ENCODE assay signal across 15 cellular contexts in the genomic region with DNA sequence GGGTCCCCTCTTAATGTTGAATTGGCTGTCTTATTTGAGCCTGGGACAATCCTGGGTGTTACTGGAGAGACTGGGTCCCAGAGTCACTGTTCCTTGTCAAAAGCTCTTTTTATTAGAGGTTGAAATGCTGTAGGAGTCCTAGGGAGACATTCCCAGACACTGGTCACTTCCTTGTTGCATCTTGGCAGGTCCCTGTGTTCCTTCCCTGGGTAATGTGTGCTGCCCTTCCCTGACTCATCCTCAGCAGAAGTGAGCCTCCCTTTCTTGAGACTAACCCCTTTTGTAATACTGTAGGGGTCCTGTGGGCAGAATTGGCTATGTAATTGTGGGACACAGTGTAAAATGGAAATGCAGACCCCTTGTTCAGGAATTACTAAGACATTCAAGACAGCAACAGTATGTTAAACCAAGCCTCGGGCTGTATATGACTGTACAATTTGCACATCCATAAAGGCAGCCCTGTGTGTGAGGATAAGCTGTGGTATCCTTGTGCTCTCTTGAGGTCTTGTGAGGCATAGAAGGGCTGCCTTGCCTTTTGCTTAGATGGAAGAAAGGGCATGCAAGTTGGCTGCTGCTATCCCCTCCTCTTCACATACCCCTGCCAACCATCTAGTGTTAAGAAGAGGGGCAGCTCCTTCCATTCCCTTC.
"Had no signal": no experiment of that assay in that cellular context is flagged by ENCODE, and none has a peak within 500 bp of the region (broad histone marks: within the 10 kb centered on the region; RNA-seq: fewer than 3 reads in every experiment).

No MANE protein-coding gene starts in this region.

- DNase-seq: activated CD4-positive, alpha-beta memory T cell treated with anti-CD3 and anti-CD28 coated beads, Interleukin-2, amount 10 ng/mL, durations not matched to agents 7 days and 5 days; activated naive CD4-positive, alpha-beta T cell; colonic mucosa; effector CD4-positive, alpha-beta T cell; glutamatergic neuron; lower lobe of right lung; midbrain; T-cell; T1000 had no signal

- ATAC-seq: lower lobe of right lung; stimulated activated memory B cell treated with anti-CD40 and anti-IgM and Interleukin-4, amounts not matched to agents 10 μg/mL and 1 μg/mL and 100 μg/mL, for 72 hours; T-cell had no signal

- H3K9me3 Mint-ChIP-seq: activated CD4-positive, alpha-beta memory T cell treated with anti-CD3 and anti-CD28 coated beads, Interleukin-2, amount 10 ng/mL, durations not matched to agents 7 days and 5 days; stimulated activated memory B cell treated with anti-CD40 and anti-IgM and Interleukin-4, amounts not matched to agents 10 μg/mL and 1 μg/mL and 100 μg/mL, for 72 hours; T-cell had no signal

- H3K27ac ChIP-seq: cardiac muscle cell, colonic mucosa, lower lobe of right lung, neutrophil, VCaP had no signal

- H3K4me1 ChIP-seq: colonic mucosa had no signal

- H3K9me3 ChIP-seq: colonic mucosa, lower lobe of right lung, neutrophil had no signal

- H3K36me3 Mint-ChIP-seq: stimulated activated memory B cell treated with anti-CD40 and anti-IgM and Interleukin-4, amounts not matched to agents 10 μg/mL and 1 μg/mL and 100 μg/mL, for 72 hours; T-cell had no signal

- H3K4me2 ChIP-seq: smooth muscle cell had no signal

- H3K27me3 Mint-ChIP-seq: type B pancreatic cell had no signal

- H3K4me3 Mint-ChIP-seq: activated CD4-positive, alpha-beta memory T cell treated with anti-CD3 and anti-CD28 coated beads, Interleukin-2, amount 10 ng/mL, durations not matched to agents 7 days and 5 days; stimulated activated memory B cell treated with anti-CD40 and anti-IgM and Interleukin-4, amounts not matched to agents 10 μg/mL and 1 μg/mL and 100 μg/mL, for 72 hours; T-cell; type B pancreatic cell had no signal

- H3K4me3 ChIP-seq: cardiac muscle cell, colonic mucosa, lower lobe of right lung, smooth muscle cell had no signal

- H3K36me3 ChIP-seq: cardiac muscle cell, colonic mucosa, lower lobe of right lung, neutrophil had no signal

- H3K27me3 ChIP-seq: cardiac muscle cell, colonic mucosa, neutrophil had no signal

- H3K27ac Mint-ChIP-seq: activated CD4-positive, alpha-beta memory T cell treated with anti-CD3 and anti-CD28 coated beads, Interleukin-2, amount 10 ng/mL, durations not matched to agents 7 days and 5 days; stimulated activated memory B cell treated with anti-CD40 and anti-IgM and Interleukin-4, amounts not matched to agents 10 μg/mL and 1 μg/mL and 100 μg/mL, for 72 hours; T-cell; type B pancreatic cell had no signal
